Comparison of ENCODE assay signal across 25 cellular contexts in the genomic region with DNA sequence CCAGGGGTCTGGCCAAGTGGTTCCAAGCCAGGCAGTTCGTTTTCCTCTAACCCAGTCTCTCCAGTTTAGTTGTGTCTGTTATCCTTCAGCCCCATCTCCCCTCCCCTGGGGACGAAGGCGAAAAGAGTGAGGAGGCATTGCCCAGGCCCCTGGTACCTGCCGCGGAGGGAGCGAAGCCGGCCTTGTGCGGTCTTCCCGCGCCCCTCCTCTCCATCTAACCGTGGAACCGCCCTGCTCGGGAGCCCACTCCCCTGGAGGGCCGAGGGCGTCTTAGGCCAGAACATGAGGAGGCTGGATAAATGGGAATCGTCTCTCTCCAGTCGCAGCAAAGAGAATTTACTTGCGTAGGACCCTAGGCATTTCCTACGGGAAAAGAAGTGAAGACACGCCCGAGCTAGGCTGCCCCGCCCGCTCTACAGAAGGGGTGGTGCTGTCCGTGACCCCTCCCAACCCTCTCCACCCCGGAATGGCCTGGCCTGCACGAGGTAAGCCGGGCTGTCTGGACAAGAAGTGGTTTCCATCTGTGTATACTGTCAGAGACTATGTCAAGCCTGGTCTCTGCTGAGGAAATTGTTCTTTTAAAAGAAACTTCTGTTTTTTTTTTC.
DNase-seq lines count a peak whose midpoint lies in the region; ATAC-seq, FAIRE-seq and TF ChIP-seq lines count a peak whose summit lies in the region.
"Had no signal": no experiment of that assay in that cellular context is flagged by ENCODE, and none has a peak within 500 bp of the region (broad histone marks: within the 10 kb centered on the region; RNA-seq: fewer than 3 reads in every experiment).

No MANE protein-coding gene starts in this region.

- no TSS peak for BruUV-seq in endothelial cell of umbilical vein (replicated peaks; lab: Mats Ljungman, UMichigan)

- intact Hi-C loops in endothelial cell of umbilical vein (cut with micrococcal nuclease): loop anchor here (1.0 to 10.0 kb wide), 4 partner anchors 59 to 1088 kb away; no protein-coding TSS in a partner anchor
- intact Hi-C loops in left lung (cut with DNase I): no loop called here

- peaks cover 8 to 15% (median 12%) of the 10 kb centered on the region in 3 donors for H3K27me3 Mint-ChIP-seq in immature natural killer cell (ENCODE audit: low read depth in 3 of 3)

- peak; percentile 61 for FAIRE-seq in endothelial cell of umbilical vein (lab: Jason Lieb, UNC)
- FAIRE-seq: G401.6, pancreas had no signal

- TF ChIP-seq POLR2A in endothelial cell of umbilical vein (IDR thresholded peaks at IDR 0.05; ENCODE audit: low read depth, low read length): no peak

- TF ChIP-seq CTCF in endothelial cell of umbilical vein (IDR thresholded peaks at IDR 0.05; ENCODE audit: extremely low read depth in 1 of 2, insufficient read depth in 1 of 2, low read depth in 1 of 2, low read length in 2 of 2): no peak
- TF ChIP-seq CTCF in left lung (IDR thresholded peaks at IDR 0.05): no peak

- H3K4me1 Mint-ChIP-seq in immature natural killer cell: no peaks in the 10 kb centered on the region
- H3K4me1 Mint-ChIP-seq: activated naive CD4-positive, alpha-beta T cell treated with anti-CD3 and anti-CD28 coated beads, Interleukin-2, amount 50 U/mL, for 24 hours had no signal

- POLR2A ChIA-PET in endothelial cell of umbilical vein (lab: Charles Lee): no interaction called here

- no peaks in the 10 kb centered on the region for H4K20me1 ChIP-seq in endothelial cell of umbilical vein (replicated peaks; ENCODE audit: control insufficient read depth, extremely low read depth, insufficient read depth, low read length)

- H3K27me3 ChIP-seq in endothelial cell of umbilical vein (ENCODE audit: control insufficient read depth in 2 of 2, insufficient read depth in 2 of 2, low read length in 2 of 2) (no peaks in the 10 kb centered on the region), left lung (peaks cover 0 to 7% of the 10 kb centered on the region in 2 donors)
- H3K27me3 ChIP-seq: ascending aorta, pancreas, sigmoid colon had no signal

- ATAC-seq in HG02884 (IDR thresholded peaks at IDR 0.05; ENCODE audit: unreplicated experiment) (peak; percentile 8), left lung (peak; percentile 64), HG02759 (IDR thresholded peaks at IDR 0.05; ENCODE audit: unreplicated experiment) (no peak)
- ATAC-seq: naive thymus-derived CD8-positive, alpha-beta T cell had no signal

- H3K9me1 ChIP-seq in endothelial cell of umbilical vein (replicated peaks; ENCODE audit: control insufficient read depth, extremely low read depth, insufficient read depth, low read length): no peaks in the 10 kb centered on the region

- dilution Hi-C loops in endothelial cell of umbilical vein (cut with MboI; ENCODE audit: extremely low pct_ligation_motif_present, low sequenced_read_pairs): no loop called here

- H3K36me3 ChIP-seq in endothelial cell of umbilical vein (ENCODE audit: control insufficient read depth in 2 of 2, extremely low read depth in 1 of 2, insufficient read depth in 2 of 2, low read length in 2 of 2) (no peaks in the 10 kb centered on the region), left lung (no peaks in the 10 kb centered on the region)
- H3K36me3 ChIP-seq: ascending aorta, pancreas, sigmoid colon, suprapubic skin had no signal

- H3K4me2 ChIP-seq in endothelial cell of umbilical vein (ENCODE audit: insufficient read depth, low read length): peak overlapping the region; percentile 68
- H3K4me2 ChIP-seq: KMS-11 had no signal

- no peaks in the 10 kb centered on the region for H3K9me3 ChIP-seq in endothelial cell of umbilical vein (replicated peaks; ENCODE audit: control insufficient read depth, insufficient read depth, low read length)
- H3K9me3 ChIP-seq in left lung: no peaks in the 10 kb centered on the region
- H3K9me3 ChIP-seq: ascending aorta, pancreas, sigmoid colon, suprapubic skin had no signal

- H3K4me1 ChIP-seq in endothelial cell of umbilical vein (ENCODE audit: control insufficient read depth, extremely low read depth, insufficient read depth, low read length): peaks cover 9% of the 10 kb centered on the region
- H3K4me1 ChIP-seq in left lung: no peaks in the 10 kb centered on the region
- H3K4me1 ChIP-seq: ascending aorta, pancreas had no signal

- H3K27ac ChIP-seq in endothelial cell of umbilical vein (ENCODE audit: insufficient read depth, low read depth, low read length): no peak overlapping the region
- H3K27ac ChIP-seq in left lung: no peak overlapping the region
- H3K27ac ChIP-seq: ascending aorta, KMS-11, pancreas, sigmoid colon, suprapubic skin had no signal

- H3K9ac ChIP-seq in endothelial cell of umbilical vein (replicated peaks; ENCODE audit: extremely low read depth, insufficient read depth, low read length): no peak overlapping the region
- H3K9ac ChIP-seq: KMS-11 had no signal

- DNase-seq in D341Med (ENCODE audit: low spot score): peak; percentile 35
- DNase-seq in endothelial cell of umbilical vein (ENCODE audit: low read depth, low spot score): no peak
- DNase-seq in left lung: peak in 1 of 2 donors; percentile 41
- no peak for DNase-seq in GM19238 (ENCODE audit: insufficient read length, low spot score)
- DNase-seq in immature natural killer cell: no peak
- no peak for DNase-seq in NCI-H2081 (lab: John Stamatoyannopoulos, UW)
- DNase-seq: activated CD4-positive, alpha-beta T cell treated with anti-CD3 and anti-CD28 coated beads for 4 hours; cerebellar nuclear complex; effector memory CD4-positive, alpha-beta T cell; GOT3; head of caudate nucleus; mesenchymal stem cell; NCI-H524 treated with DMSO at 0.1 percent for 48 hours; sigmoid colon had no signal

- no peaks in the 10 kb centered on the region for H3K36me3 Mint-ChIP-seq in immature natural killer cell
- H3K36me3 Mint-ChIP-seq: activated naive CD4-positive, alpha-beta T cell treated with anti-CD3 and anti-CD28 coated beads, Interleukin-2, amount 50 U/mL, for 24 hours; CD14-positive monocyte; naive thymus-derived CD8-positive, alpha-beta T cell had no signal

- no peak overlapping the region for H3K4me3 Mint-ChIP-seq in immature natural killer cell
- H3K4me3 Mint-ChIP-seq: activated naive CD4-positive, alpha-beta T cell treated with anti-CD3 and anti-CD28 coated beads, Interleukin-2, amount 50 U/mL, for 24 hours; activated T-helper 1 cell treated with anti-CD3 and anti-CD28 coated beads, Interleukin-12 subunit alpha, Interleukin-12 subunit beta, Interleukin-2, Interleukin-4 antibody, amounts not matched to agents 30 ng/mL and 10 ng/mL and 1 ng/mL, durations not matched to agents 14 hours and 24 hours and 36 hours; naive thymus-derived CD8-positive, alpha-beta T cell had no signal

- no peaks in the 10 kb centered on the region for H3K79me2 ChIP-seq in endothelial cell of umbilical vein (ENCODE audit: control insufficient read depth, insufficient read depth, low read length)

- CTCF ChIA-PET in endothelial cell of umbilical vein (lab: Charles Lee): interaction anchor here (2.1 kb wide), 1 partner anchor 77 kb away, joined by 9 read pairs; no protein-coding TSS in a partner anchor

- peak overlapping the region; percentile 100 for H2AFZ ChIP-seq in endothelial cell of umbilical vein (ENCODE audit: low read depth, low read length)

- H3K4me3 ChIP-seq in endothelial cell of umbilical vein (replicated peaks in 1 of 3; ENCODE audit: insufficient read depth in 1 of 3, low read depth in 1 of 3, low read length in 3 of 3) (peak overlapping the region in 1 of 3 experiments; percentile 21), left lung (no peak overlapping the region)
- H3K4me3 ChIP-seq: ascending aorta, pancreas, sigmoid colon, suprapubic skin had no signal

- no peaks in the 10 kb centered on the region for H3K9me3 Mint-ChIP-seq in immature natural killer cell
- H3K9me3 Mint-ChIP-seq: activated naive CD4-positive, alpha-beta T cell treated with anti-CD3 and anti-CD28 coated beads, Interleukin-2, amount 50 U/mL, for 24 hours; activated T-helper 1 cell treated with anti-CD3 and anti-CD28 coated beads, Interleukin-12 subunit alpha, Interleukin-12 subunit beta, Interleukin-2, Interleukin-4 antibody, amounts not matched to agents 30 ng/mL and 10 ng/mL and 1 ng/mL, durations not matched to agents 14 hours and 24 hours and 36 hours had no signal

- no peak overlapping the region for H3K27ac Mint-ChIP-seq in immature natural killer cell
- H3K27ac Mint-ChIP-seq: activated naive CD4-positive, alpha-beta T cell treated with anti-CD3 and anti-CD28 coated beads, Interleukin-2, amount 50 U/mL, for 24 hours; activated T-helper 1 cell treated with anti-CD3 and anti-CD28 coated beads, Interleukin-12 subunit alpha, Interleukin-12 subunit beta, Interleukin-2, Interleukin-4 antibody, amounts not matched to agents 30 ng/mL and 10 ng/mL and 1 ng/mL, durations not matched to agents 14 hours and 24 hours and 36 hours; CD14-positive monocyte; naive thymus-derived CD8-positive, alpha-beta T cell had no signal

TF ChIP-seq in endothelial cell of umbilical vein, 7 proteins besides CTCF, POLR2A, EP300 and RAD21:
- TF ChIP-seq JUN (IDR thresholded peaks at IDR 0.05; ENCODE audit: borderline replicate concordance, insufficient read depth, insufficient read length, low read depth): no peak
- TF ChIP-seq, protein P1, sequence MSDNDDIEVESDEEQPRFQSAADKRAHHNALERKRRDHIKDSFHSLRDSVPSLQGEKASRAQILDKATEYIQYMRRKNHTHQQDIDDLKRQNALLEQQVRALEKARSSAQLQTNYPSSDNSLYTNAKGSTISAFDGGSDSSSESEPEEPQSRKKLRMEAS (IDR thresholded peaks at IDR 0.05; ENCODE audit: insufficient read depth, insufficient read length): no peak
- no peak for TF ChIP-seq FOS (IDR thresholded peaks at IDR 0.05; ENCODE audit: borderline replicate concordance, insufficient read depth, low read length)
- no peak for TF ChIP-seq MYC (IDR thresholded peaks at IDR 0.05; ENCODE audit: low read depth, low read length)
- TF ChIP-seq POLR2AphosphoS5 (IDR thresholded peaks at IDR 0.05; ENCODE audit: insufficient read depth, low read depth, low read length): no peak
- no peak for TF ChIP-seq EZH2 (IDR thresholded peaks at IDR 0.05; ENCODE audit: borderline replicate concordance, low read depth, low read length, severe bottlenecking)
- no peak for TF ChIP-seq GATA2 (IDR thresholded peaks at IDR 0.05; ENCODE audit: insufficient read depth, insufficient read length, low read depth, low read length)
TF ChIP-seq in endothelial cell of umbilical vein: peak in this region for 0.
